Comparison of ENCODE assay signal across 19 cellular contexts in genomic region chr11:57085604-57086003, GRCh38.
DNase-seq lines count a peak whose midpoint lies in the region; ATAC-seq and TF ChIP-seq lines count a peak whose summit lies in the region.
"Had no signal": no experiment of that assay in that cellular context is flagged by ENCODE, and none has a peak within 500 bp of the region (broad histone marks: within the 10 kb centered on the region; RNA-seq: fewer than 3 reads in every experiment).

No MANE protein-coding gene starts in this region.

- no peaks in the 10 kb centered on the region for H3K9me2 ChIP-seq in SK-N-SH
- H3K9me2 ChIP-seq in Karpas-422 (replicated peaks; ENCODE audit: insufficient read depth, low read length) = no peaks in the 10 kb centered on the region

- peak; percentile 44 for TF ChIP-seq CTCF in SK-N-SH (IDR thresholded peaks at IDR 0.05)
- TF ChIP-seq CTCF in fibroblast of pulmonary artery (IDR thresholded peaks at IDR 0.05; ENCODE audit: low read length, missing control alignments) = peak; percentile 26
- TF ChIP-seq CTCF in spleen (IDR thresholded peaks at IDR 0.05 in 8 of 11, conservative IDR thresholded peaks at IDR 0.05 in 3 of 11) = peak in 3 of 11 experiments; percentile 18 to 39 (median 19)

- H2AFZ ChIP-seq in SK-N-SH (ENCODE audit: low read depth) (no peak overlapping the region), Karpas-422 (ENCODE audit: low read length) (no peak overlapping the region)

- TF ChIP-seq RAD21 in SK-N-SH (IDR thresholded peaks at IDR 0.05; ENCODE audit: low read length) = peak; percentile 47

- H3K4me3 ChIP-seq in SK-N-SH (ENCODE audit: low read depth in 2 of 2, low read length in 1 of 2) (no peak overlapping the region), fibroblast of pulmonary artery (replicated peaks; ENCODE audit: low read depth, low read length) (no peak overlapping the region), spleen (peak overlapping the region in 1 of 8 donors; percentile 2), Karpas-422 (ENCODE audit: low read length) (no peak overlapping the region)
- H3K4me3 ChIP-seq: tibial nerve had no signal

- TF ChIP-seq POLR2A in spleen (IDR thresholded peaks at IDR 0.05) = no peak

- H3K27me3 ChIP-seq in SK-N-SH (ENCODE audit: insufficient read depth) (no peaks in the 10 kb centered on the region; the same call in 1 of the 2 replicates), spleen (replicated peaks in 1 of 7) (no peaks in the 10 kb centered on the region), Karpas-422 (ENCODE audit: low read length) (no peaks in the 10 kb centered on the region)
- H3K27me3 ChIP-seq: tibial nerve had no signal

- no peaks in the 10 kb centered on the region for H3K79me2 ChIP-seq in SK-N-SH (ENCODE audit: insufficient read depth)
- no peaks in the 10 kb centered on the region for H3K79me2 ChIP-seq in Karpas-422 (ENCODE audit: low read length)

- no peak for TF ChIP-seq EP300 in SK-N-SH (IDR thresholded peaks at IDR 0.05; ENCODE audit: borderline replicate concordance in 1 of 2, low read depth in 1 of 2, low read length in 1 of 2)

- intact Hi-C loops in spleen (cut with DNase I; ENCODE audit: low total_unique reads) = no loop called here

- H3K4me1 ChIP-seq in SK-N-SH (ENCODE audit: control insufficient read depth in 1 of 2, insufficient read depth in 2 of 2, low read depth in 1 of 2, low read length in 1 of 2) (no peaks in the 10 kb centered on the region), spleen (peaks cover 0 to 20% (median 1%) of the 10 kb centered on the region in 6 donors), Karpas-422 (ENCODE audit: low read length) (no peaks in the 10 kb centered on the region)
- H3K4me1 ChIP-seq: tibial nerve had no signal

- no peaks in the 10 kb centered on the region for H4K20me1 ChIP-seq in SK-N-SH (ENCODE audit: insufficient read depth)
- no peaks in the 10 kb centered on the region for H4K20me1 ChIP-seq in Karpas-422 (ENCODE audit: insufficient read depth, low read depth, low read length)

- H3K4me2 ChIP-seq in SK-N-SH = no peak overlapping the region
- H3K4me2 ChIP-seq in Karpas-422 (ENCODE audit: low read depth, low read length, poor library complexity, severe bottlenecking) = no peak overlapping the region

- POLR2A ChIA-PET in SK-N-SH (lab: Yijun Ruan, JAX) = no interaction called here

- H3K9ac ChIP-seq in SK-N-SH (no peak overlapping the region), Karpas-422 (ENCODE audit: low read length) (no peak overlapping the region)

- H3K27ac ChIP-seq in SK-N-SH (ENCODE audit: low read depth in 2 of 2, low read length in 1 of 2) (no peak overlapping the region), spleen (peak overlapping the region in 5 of 8 donors; percentile 4 to 60 (median 44)), Karpas-422 (ENCODE audit: low read length) (no peak overlapping the region)
- H3K27ac ChIP-seq: tibial nerve had no signal

- no peaks in the 10 kb centered on the region for H3F3A ChIP-seq in SK-N-SH (replicated peaks; ENCODE audit: insufficient read depth)

- no peaks in the 10 kb centered on the region for H3K9me3 ChIP-seq in SK-N-SH
- H3K9me3 ChIP-seq in spleen = no peaks in the 10 kb centered on the region
- no peaks in the 10 kb centered on the region for H3K9me3 ChIP-seq in Karpas-422 (ENCODE audit: low read length)
- H3K9me3 ChIP-seq: tibial nerve had no signal

- WGBS in SK-N-SH (ENCODE audit: low lambda C conversion rate) = 48% methylated on average over 1 of the region's 1 CpG
- 16 to 55% (median 36%) methylated on average over 1 of the region's 1 CpG for WGBS in spleen, 5 donors

- H3K36me3 ChIP-seq in SK-N-SH (replicated peaks in 1 of 2; ENCODE audit: control insufficient read depth in 1 of 2, insufficient read depth in 2 of 2, low read length in 1 of 2) = no peaks in the 10 kb centered on the region
- no peaks in the 10 kb centered on the region for H3K36me3 ChIP-seq in spleen
- H3K36me3 ChIP-seq in Karpas-422 (ENCODE audit: insufficient read depth, low read length) = no peaks in the 10 kb centered on the region
- H3K36me3 ChIP-seq: tibial nerve had no signal

- ATAC-seq in SK-N-SH treated with all-trans-retinoic acid at 6 μM for 48 hours = no peak
- no peak for ATAC-seq in GM21619 (IDR thresholded peaks at IDR 0.05; ENCODE audit: unreplicated experiment)
- ATAC-seq: activated CD4-positive, alpha-beta T cell treated with anti-CD3 and anti-CD28 coated beads for 36 hours; left lobe of liver; stimulated activated memory B cell treated with anti-CD40 and anti-IgM and Interleukin-4, amounts not matched to agents 10 μg/mL and 1 μg/mL and 100 μg/mL, for 72 hours had no signal

- no peak for DNase-seq in SK-N-SH
- DNase-seq in RKO (ENCODE audit: low spot score) = peak; percentile 14
- peak; percentile 16 for DNase-seq in fibroblast of pulmonary artery (ENCODE audit: low read depth)
- no peak for DNase-seq in spleen
- DNase-seq in Karpas-422 = no peak
- DNase-seq in UCSD-AML1 (lab: John Stamatoyannopoulos, UW; ENCODE audit: unreplicated experiment) = no peak
- DNase-seq: ACHN; activated CD4-positive, alpha-beta T cell treated with anti-CD3 and anti-CD28 coated beads for 36 hours; activated CD8-positive, alpha-beta memory T cell treated with anti-CD3 and anti-CD28 coated beads, Interleukin-2, amount 50 U/mL, for 4 hours; CD8-positive, alpha-beta memory T cell; NK-92 treated with Interleukin-12 subunit alpha and Interleukin-12 subunit beta, amount 100 ng/mL, for 24 hours; posterior cingulate gyrus; SIG-M5; T-helper 2 cell had no signal

- CTCF ChIA-PET in SK-N-SH (lab: Yijun Ruan, JAX) = interaction anchor here (0.6 to 1.7 kb wide), 5 partner anchors 9 to 418 kb away, joined by 3 to 10 read pairs (median 3); no protein-coding TSS in a partner anchor

TF ChIP-seq in SK-N-SH, 30 proteins besides CTCF, POLR2A, EP300 and RAD21:
- no peak for TF ChIP-seq USF2 (IDR thresholded peaks at IDR 0.05; ENCODE audit: borderline replicate concordance, low read depth, low read length)
- TF ChIP-seq TCF12 (IDR thresholded peaks at IDR 0.05) = no peak
- TF ChIP-seq RFX5 (IDR thresholded peaks at IDR 0.05; ENCODE audit: low read length) = no peak
- TF ChIP-seq CHD2 (IDR thresholded peaks at IDR 0.05; ENCODE audit: low read length, partially characterized antibody) = no peak
- TF ChIP-seq EZH2phosphoT487 (IDR thresholded peaks at IDR 0.05; ENCODE audit: borderline replicate concordance, low read depth) = no peak
- TF ChIP-seq YY1 (IDR thresholded peaks at IDR 0.05; ENCODE audit: low read depth) = no peak
- no peak for TF ChIP-seq PBX3 (IDR thresholded peaks at IDR 0.05)
- TF ChIP-seq NRF1 (IDR thresholded peaks at IDR 0.05; ENCODE audit: low read depth, low read length) = no peak
- peak; percentile 17; the same call in 1 of the 2 replicates for TF ChIP-seq SMC3 (IDR thresholded peaks at IDR 0.05; ENCODE audit: low read depth, low read length)

TF ChIP-seq in SK-N-SH treated with all-trans-retinoic acid at 6 μM for 48 hours, 23 proteins besides CTCF, POLR2A, EP300 and RAD21:
- TF ChIP-seq ZFP30 (CRISPR knock-in tag; IDR thresholded peaks at IDR 0.05) (no peak), TOX (CRISPR knock-in tag; IDR thresholded peaks at IDR 0.05; ENCODE audit: borderline replicate concordance) (no peak), ZNF70 (CRISPR knock-in tag; IDR thresholded peaks at IDR 0.05) (no peak), TCF4 (CRISPR knock-in tag; IDR thresholded peaks at IDR 0.05; ENCODE audit: borderline replicate concordance) (no peak), ISL1 (CRISPR knock-in tag; IDR thresholded peaks at IDR 0.05) (no peak), OSR1 (CRISPR knock-in tag; IDR thresholded peaks at IDR 0.05) (no peak), CREB5 (CRISPR knock-in tag; IDR thresholded peaks at IDR 0.05; ENCODE audit: low read depth) (no peak), SNAI2 (CRISPR knock-in tag; IDR thresholded peaks at IDR 0.05) (no peak), PATZ1 (CRISPR knock-in tag; IDR thresholded peaks at IDR 0.05; ENCODE audit: borderline replicate concordance) (no peak), ZNF8 (CRISPR knock-in tag; IDR thresholded peaks at IDR 0.05) (no peak), BACH2 (CRISPR knock-in tag; IDR thresholded peaks at IDR 0.05; ENCODE audit: borderline replicate concordance) (no peak)

Comparison
In these comparisons a context has a peak if more than half of its experiments do, and no peak if none do; other contexts are left out.
1. DNase-seq: peak in RKO (single experiment) and fibroblast of pulmonary artery (single experiment); none in SK-N-SH (single experiment), spleen (single experiment), Karpas-422 (single experiment) and UCSD-AML1 (single experiment).
2. H3K27ac ChIP-seq: peak in spleen (5 of 8); none in SK-N-SH (0 of 2) and Karpas-422 (single experiment).